ENCODE assay signal across 17 cellular contexts in genomic region chr2:140589273-140589672, GRCh38.
A peak's percentile ranks its signal among the peaks of the same experiment; 100 is the strongest.
DNase-seq lines count a peak whose midpoint lies in the region; ATAC-seq, FAIRE-seq and TF ChIP-seq lines count a peak whose summit lies in the region.
"Had no signal": no experiment of that assay in that cellular context is flagged by ENCODE, and none has a peak within 500 bp of the region (broad histone marks: within the 10 kb centered on the region; RNA-seq: fewer than 3 reads in every experiment).

No MANE protein-coding gene starts in this region.

- no peaks in the 10 kb centered on the region for H3K9me3 ChIP-seq in right lobe of liver
- H3K9me3 ChIP-seq: Caco-2 had no signal

- H3K4me1 ChIP-seq in right lobe of liver: no peaks in the 10 kb centered on the region
- H3K4me1 ChIP-seq: Caco-2 had no signal

- peak; percentile 8 for FAIRE-seq in endometrium (lab: Jason Lieb, UNC)
- FAIRE-seq: GM19239, HepG2 had no signal

- intact Hi-C loops in right lobe of liver (cut with DNase I): no loop called here

- no peak for TF ChIP-seq POLR2A in right lobe of liver (IDR thresholded peaks at IDR 0.05)

- no peak overlapping the region for H3K27ac ChIP-seq in right lobe of liver
- H3K27ac ChIP-seq: KMS-11 had no signal

- ATAC-seq in right lobe of liver (no peak), HG03045 (IDR thresholded peaks at IDR 0.05; ENCODE audit: unreplicated experiment) (no peak)
- ATAC-seq: HepG2 had no signal

- no peak for TF ChIP-seq CTCF in right lobe of liver (IDR thresholded peaks at IDR 0.05)

- no peak overlapping the region for H3K4me3 ChIP-seq in right lobe of liver

- H3K27me3 ChIP-seq in right lobe of liver: no peaks in the 10 kb centered on the region

- 75% methylated on average over 1 of the region's 1 CpG for WGBS in right lobe of liver (ENCODE audit: insufficient coverage, low coverage, low lambda C conversion rate, missing lambda C conversion rate)

- no peaks in the 10 kb centered on the region for H3K36me3 ChIP-seq in right lobe of liver

- DNase-seq in HCEC 1CT (peak; percentile 67), NCI-H69 (lab: John Stamatoyannopoulos, UW) (peak; percentile 4), myocyte (ENCODE audit: low read depth) (peak; percentile 1), right lobe of liver (no peak), NCI-H1417 (lab: John Stamatoyannopoulos, UW) (no peak)
- DNase-seq: Caco-2, EL, H7, MM.1S, NCI-H1105, NCI-H1694 treated with DMSO at 0.1 percent for 48 hours, NCI-H774 had no signal

Comparison
In these comparisons a context has a peak if more than half of its experiments do, and no peak if none do; other contexts are left out.
1. DNase-seq: peak in HCEC 1CT (single experiment), NCI-H69 (single experiment) and myocyte (single experiment); none in right lobe of liver (0 of 3) and NCI-H1417 (0 of 3).